13 cellular contexts compared by ENCODE assay signal in genomic region chr15:36177590-36178281, GRCh38.
DNase-seq lines count a peak whose midpoint lies in the region; ATAC-seq, FAIRE-seq and TF ChIP-seq lines count a peak whose summit lies in the region.
"Had no signal": no experiment of that assay in that cellular context is flagged by ENCODE, and none has a peak within 500 bp of the region (broad histone marks: within the 10 kb centered on the region; RNA-seq: fewer than 3 reads in every experiment).

No MANE protein-coding gene starts in this region.

- no peak for DNase-seq in HepG2 (ENCODE audit: low spot score)
- DNase-seq in RPMI7951 (ENCODE audit: low read depth) = peak; percentile 51
- peak; percentile 17 for DNase-seq in iris pigment epithelial cell (ENCODE audit: low read depth)
- no peak for DNase-seq in HUDEP-2 (lab: John Stamatoyannopoulos, UW; ENCODE audit: unreplicated experiment in 76 of 76)
- no peak for DNase-seq in mesendoderm
- no peak for DNase-seq in SK-N-DZ (ENCODE audit: low spot score)
- DNase-seq in activated T-cell treated with anti-CD3 and anti-CD28 coated beads, Interleukin-2, amount 50 U/mL, for 1 hour = no peak
- DNase-seq: BE2C, KG1, SIG-M5 had no signal

- H3K9me3 ChIP-seq in liver (ENCODE audit: control insufficient read depth in 4 of 4, low read length in 3 of 4) (no peaks in the 10 kb centered on the region), HepG2 (ENCODE audit: low read length) (no peaks in the 10 kb centered on the region)
- H3K9me3 ChIP-seq: BE2C, thoracic aorta had no signal

- H2AFZ ChIP-seq in HepG2 (ENCODE audit: low read length) = no peak overlapping the region

- H3K9ac ChIP-seq in liver (ENCODE audit: low read depth in 1 of 2, low read length in 2 of 2) (peak overlapping the region in 1 of 2 donors; percentile 20), HepG2 (ENCODE audit: insufficient read depth, low read depth, low read length) (no peak overlapping the region), mesendoderm (ENCODE audit: low read length) (no peak overlapping the region)

- H4K20me1 ChIP-seq in HepG2 (ENCODE audit: insufficient read depth, low read length) = no peaks in the 10 kb centered on the region

- no peak overlapping the region for H3K56ac ChIP-seq in mesendoderm (ENCODE audit: low read length)

- H3K27me3 ChIP-seq in liver (ENCODE audit: control insufficient read depth in 4 of 4, insufficient read depth in 4 of 4, low read length in 3 of 4) (no peaks in the 10 kb centered on the region), HepG2 (ENCODE audit: control insufficient read depth in 1 of 2, insufficient read depth in 2 of 2, low read length in 2 of 2) (no peaks in the 10 kb centered on the region), mesendoderm (ENCODE audit: insufficient read depth, low read length, poor library complexity) (no peaks in the 10 kb centered on the region)
- H3K27me3 ChIP-seq: BE2C had no signal

- H3K4me1 ChIP-seq in liver (ENCODE audit: control insufficient read depth in 4 of 4, insufficient read depth in 4 of 4, low read length in 3 of 4) (peaks cover 5 to 25% (median 21%) of the 10 kb centered on the region in 4 donors), HepG2 (ENCODE audit: insufficient read depth, low read length) (no peaks in the 10 kb centered on the region), mesendoderm (ENCODE audit: control insufficient read depth, low read depth, low read length) (no peaks in the 10 kb centered on the region)

- no peak overlapping the region for H2BK5ac ChIP-seq in mesendoderm (ENCODE audit: low read length)

- TF ChIP-seq EP300 in HepG2 (IDR thresholded peaks at IDR 0.05; ENCODE audit: low read depth in 2 of 2, low read length in 2 of 2) (no peak), HepG2 (CRISPR knock-in tag; IDR thresholded peaks at IDR 0.05; ENCODE audit: borderline replicate concordance) (no peak)

- H3K18ac ChIP-seq in mesendoderm (ENCODE audit: low read length) = no peak overlapping the region

- no peaks in the 10 kb centered on the region for H3K79me1 ChIP-seq in mesendoderm (ENCODE audit: low read length)

- H3K4me3 ChIP-seq in liver (ENCODE audit: low read depth in 1 of 3, low read length in 3 of 3) (no peak overlapping the region), HepG2 (replicated peaks in 1 of 3; ENCODE audit: insufficient read depth in 1 of 3, low read depth in 2 of 3, low read length in 3 of 3) (no peak overlapping the region), mesendoderm (ENCODE audit: low read length) (no peak overlapping the region)
- H3K4me3 ChIP-seq: thoracic aorta had no signal

- no peak overlapping the region for H3K4ac ChIP-seq in mesendoderm (ENCODE audit: low read depth, low read length)

- H2AK5ac ChIP-seq in mesendoderm (ENCODE audit: low read length) = no peak overlapping the region

- FAIRE-seq in HepG2 (lab: Jason Lieb, UNC) = no peak
- FAIRE-seq: keratinocyte had no signal

- intact Hi-C loops in HepG2 (cut with micrococcal nuclease; ENCODE audit: unreplicated experiment) = no loop called here

- H3K79me2 ChIP-seq in HepG2 (ENCODE audit: insufficient read depth, low read length) = no peaks in the 10 kb centered on the region
- H3K79me2 ChIP-seq in mesendoderm (ENCODE audit: control insufficient read depth, insufficient read depth, low read length) = no peaks in the 10 kb centered on the region

- H3K27ac ChIP-seq in liver (ENCODE audit: low read depth in 1 of 2, low read length in 2 of 2) (peak overlapping the region; percentile 46 to 56), HepG2 (ENCODE audit: extremely low read length, insufficient read depth, low read length) (no peak overlapping the region), mesendoderm (ENCODE audit: low read depth, low read length) (no peak overlapping the region)
- H3K27ac ChIP-seq: thoracic aorta had no signal

- TF ChIP-seq POLR2A in HepG2 (IDR thresholded peaks at IDR 0.05; ENCODE audit: insufficient read depth in 1 of 2, low read depth in 2 of 2, low read length in 2 of 2) = no peak

- in situ Hi-C loops in HepG2 (cut with HindIII; ENCODE audit: extremely low pct_ligation_motif_present, low pct_unique_long_range_greater_than_20kb) = no loop called here

- peak; percentile 54 to 57 for TF ChIP-seq RAD21 in liver (IDR thresholded peaks at IDR 0.05)
- no peak for TF ChIP-seq RAD21 in HepG2 (CRISPR knock-in tag; IDR thresholded peaks at IDR 0.05)

- CTCF ChIA-PET in HepG2 (lab: Yijun Ruan, JAX; ENCODE audit: low intra/inter-chr PET ratio, low total read pairs) = no interaction called here

- no peak overlapping the region for H3K4me2 ChIP-seq in HepG2 (ENCODE audit: low read depth, low read length)
- H3K4me2 ChIP-seq in mesendoderm (ENCODE audit: low read length) = no peak overlapping the region

- no peaks in the 10 kb centered on the region for H3K36me3 ChIP-seq in liver (ENCODE audit: control insufficient read depth in 4 of 4, insufficient read depth in 3 of 4, low read depth in 1 of 4, low read length in 3 of 4)
- no peaks in the 10 kb centered on the region for H3K36me3 ChIP-seq in HepG2 (replicated peaks in 1 of 2; ENCODE audit: control insufficient read depth in 1 of 2, insufficient read depth in 2 of 2, low read length in 2 of 2)
- no peaks in the 10 kb centered on the region for H3K36me3 ChIP-seq in mesendoderm (ENCODE audit: control insufficient read depth, insufficient read depth, low read length)
- H3K36me3 ChIP-seq: BE2C, thoracic aorta had no signal

- no peak overlapping the region for H2BK120ac ChIP-seq in mesendoderm (ENCODE audit: low read depth, low read length)

- POLR2A ChIA-PET in HepG2 (lab: Yijun Ruan, JAX) = no interaction called here

- TF ChIP-seq CTCF in liver (IDR thresholded peaks at IDR 0.05; ENCODE audit: low read depth, low read length, missing input control) = no peak
- TF ChIP-seq CTCF in HepG2 (CRISPR knock-in tag; IDR thresholded peaks at IDR 0.05) = no peak

- no peak overlapping the region for H2BK15ac ChIP-seq in mesendoderm (replicated peaks; ENCODE audit: low read depth)

- WGBS in liver = 41% methylated on average over 1 of the region's 1 CpG
- 0% methylated on average over 1 of the region's 1 CpG for WGBS in HepG2 (ENCODE audit: low lambda C conversion rate)
- no CpG with 5 or more reads among the region's 1 CpG for WGBS in mesendoderm (ENCODE audit: extremely low coverage, insufficient coverage, low lambda C conversion rate)

- ATAC-seq in HepG2 = no peak

- H4K5ac ChIP-seq in mesendoderm (ENCODE audit: low read length) = no peak overlapping the region

- BruUV-seq in HepG2 (replicated peaks; lab: Mats Ljungman, UMichigan) = no TSS peak

- H4K8ac ChIP-seq in mesendoderm (ENCODE audit: low read depth, low read length) = no peak overlapping the region

- H3K23ac ChIP-seq in mesendoderm (ENCODE audit: low read length) = no peak overlapping the region

TF ChIP-seq in liver, 16 proteins besides CTCF, POLR2A, EP300 and RAD21 (continues in another document):
- TF ChIP-seq SP1 (IDR thresholded peaks at IDR 0.05) = peak; percentile 91
- TF ChIP-seq REST (IDR thresholded peaks at IDR 0.05) = peak; percentile 69

TF ChIP-seq in HepG2, 621 proteins besides CTCF, POLR2A, EP300 and RAD21:
- TF ChIP-seq TFAP4 (IDR thresholded peaks at IDR 0.05; ENCODE audit: borderline replicate concordance, low read depth) (no peak), PBX3 (CRISPR knock-in tag; IDR thresholded peaks at IDR 0.05; ENCODE audit: borderline replicate concordance) (no peak), LCORL (IDR thresholded peaks at IDR 0.05) (no peak), LCORL (CRISPR knock-in tag; IDR thresholded peaks at IDR 0.05) (no peak), SMAD3 (CRISPR knock-in tag; IDR thresholded peaks at IDR 0.05) (no peak), ZNF232 (CRISPR knock-in tag; IDR thresholded peaks at IDR 0.05; ENCODE audit: borderline replicate concordance) (no peak), RBAK (CRISPR knock-in tag; IDR thresholded peaks at IDR 0.05) (no peak), TFE3 (CRISPR knock-in tag; IDR thresholded peaks at IDR 0.05) (no peak), NR3C1 (CRISPR knock-in tag; IDR thresholded peaks at IDR 0.05) (no peak), ZNF350 (CRISPR knock-in tag; IDR thresholded peaks at IDR 0.05; ENCODE audit: borderline replicate concordance, low read depth) (no peak)

Comparison
In these comparisons a context has a peak if more than half of its experiments do, and no peak if none do; other contexts are left out.
1. H3K27ac ChIP-seq: peak in liver (2 of 2); none in HepG2 (single experiment) and mesendoderm (single experiment).
2. DNase-seq: peak in RPMI7951 (single experiment) and iris pigment epithelial cell (single experiment); none in HepG2 (single experiment), HUDEP-2 (0 of 76), mesendoderm (single experiment), SK-N-DZ (single experiment) and activated T-cell treated with anti-CD3 and anti-CD28 coated beads, Interleukin-2, amount 50 U/mL, for 1 hour (single experiment).